In the genomic region with DNA sequence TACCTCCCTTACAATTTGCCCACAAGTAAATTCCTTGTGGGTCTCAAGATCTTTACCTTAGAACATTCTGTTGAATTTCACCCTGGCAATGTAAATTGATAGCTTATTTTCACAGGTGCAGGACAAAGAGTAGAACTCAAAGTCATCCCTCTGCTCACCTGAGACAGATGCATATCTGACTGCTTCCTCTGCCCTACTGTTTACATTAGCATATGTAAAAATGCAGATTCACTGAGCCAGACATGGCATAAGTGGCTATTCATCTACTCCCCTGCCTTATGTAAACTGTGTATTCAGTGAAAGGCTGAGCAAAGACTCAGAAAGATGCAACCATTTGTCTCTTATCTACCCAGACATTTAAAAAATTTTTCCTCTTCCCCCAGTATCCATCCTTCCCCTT, we compare ENCODE assay signal across 1 cellular context.
TF ChIP-seq lines count a peak whose summit lies in the region.

No MANE protein-coding gene starts in this region.

TF ChIP-seq in GM23338, 12 proteins besides CTCF, POLR2A, EP300 and RAD21:
- TF ChIP-seq, protein P1, sequence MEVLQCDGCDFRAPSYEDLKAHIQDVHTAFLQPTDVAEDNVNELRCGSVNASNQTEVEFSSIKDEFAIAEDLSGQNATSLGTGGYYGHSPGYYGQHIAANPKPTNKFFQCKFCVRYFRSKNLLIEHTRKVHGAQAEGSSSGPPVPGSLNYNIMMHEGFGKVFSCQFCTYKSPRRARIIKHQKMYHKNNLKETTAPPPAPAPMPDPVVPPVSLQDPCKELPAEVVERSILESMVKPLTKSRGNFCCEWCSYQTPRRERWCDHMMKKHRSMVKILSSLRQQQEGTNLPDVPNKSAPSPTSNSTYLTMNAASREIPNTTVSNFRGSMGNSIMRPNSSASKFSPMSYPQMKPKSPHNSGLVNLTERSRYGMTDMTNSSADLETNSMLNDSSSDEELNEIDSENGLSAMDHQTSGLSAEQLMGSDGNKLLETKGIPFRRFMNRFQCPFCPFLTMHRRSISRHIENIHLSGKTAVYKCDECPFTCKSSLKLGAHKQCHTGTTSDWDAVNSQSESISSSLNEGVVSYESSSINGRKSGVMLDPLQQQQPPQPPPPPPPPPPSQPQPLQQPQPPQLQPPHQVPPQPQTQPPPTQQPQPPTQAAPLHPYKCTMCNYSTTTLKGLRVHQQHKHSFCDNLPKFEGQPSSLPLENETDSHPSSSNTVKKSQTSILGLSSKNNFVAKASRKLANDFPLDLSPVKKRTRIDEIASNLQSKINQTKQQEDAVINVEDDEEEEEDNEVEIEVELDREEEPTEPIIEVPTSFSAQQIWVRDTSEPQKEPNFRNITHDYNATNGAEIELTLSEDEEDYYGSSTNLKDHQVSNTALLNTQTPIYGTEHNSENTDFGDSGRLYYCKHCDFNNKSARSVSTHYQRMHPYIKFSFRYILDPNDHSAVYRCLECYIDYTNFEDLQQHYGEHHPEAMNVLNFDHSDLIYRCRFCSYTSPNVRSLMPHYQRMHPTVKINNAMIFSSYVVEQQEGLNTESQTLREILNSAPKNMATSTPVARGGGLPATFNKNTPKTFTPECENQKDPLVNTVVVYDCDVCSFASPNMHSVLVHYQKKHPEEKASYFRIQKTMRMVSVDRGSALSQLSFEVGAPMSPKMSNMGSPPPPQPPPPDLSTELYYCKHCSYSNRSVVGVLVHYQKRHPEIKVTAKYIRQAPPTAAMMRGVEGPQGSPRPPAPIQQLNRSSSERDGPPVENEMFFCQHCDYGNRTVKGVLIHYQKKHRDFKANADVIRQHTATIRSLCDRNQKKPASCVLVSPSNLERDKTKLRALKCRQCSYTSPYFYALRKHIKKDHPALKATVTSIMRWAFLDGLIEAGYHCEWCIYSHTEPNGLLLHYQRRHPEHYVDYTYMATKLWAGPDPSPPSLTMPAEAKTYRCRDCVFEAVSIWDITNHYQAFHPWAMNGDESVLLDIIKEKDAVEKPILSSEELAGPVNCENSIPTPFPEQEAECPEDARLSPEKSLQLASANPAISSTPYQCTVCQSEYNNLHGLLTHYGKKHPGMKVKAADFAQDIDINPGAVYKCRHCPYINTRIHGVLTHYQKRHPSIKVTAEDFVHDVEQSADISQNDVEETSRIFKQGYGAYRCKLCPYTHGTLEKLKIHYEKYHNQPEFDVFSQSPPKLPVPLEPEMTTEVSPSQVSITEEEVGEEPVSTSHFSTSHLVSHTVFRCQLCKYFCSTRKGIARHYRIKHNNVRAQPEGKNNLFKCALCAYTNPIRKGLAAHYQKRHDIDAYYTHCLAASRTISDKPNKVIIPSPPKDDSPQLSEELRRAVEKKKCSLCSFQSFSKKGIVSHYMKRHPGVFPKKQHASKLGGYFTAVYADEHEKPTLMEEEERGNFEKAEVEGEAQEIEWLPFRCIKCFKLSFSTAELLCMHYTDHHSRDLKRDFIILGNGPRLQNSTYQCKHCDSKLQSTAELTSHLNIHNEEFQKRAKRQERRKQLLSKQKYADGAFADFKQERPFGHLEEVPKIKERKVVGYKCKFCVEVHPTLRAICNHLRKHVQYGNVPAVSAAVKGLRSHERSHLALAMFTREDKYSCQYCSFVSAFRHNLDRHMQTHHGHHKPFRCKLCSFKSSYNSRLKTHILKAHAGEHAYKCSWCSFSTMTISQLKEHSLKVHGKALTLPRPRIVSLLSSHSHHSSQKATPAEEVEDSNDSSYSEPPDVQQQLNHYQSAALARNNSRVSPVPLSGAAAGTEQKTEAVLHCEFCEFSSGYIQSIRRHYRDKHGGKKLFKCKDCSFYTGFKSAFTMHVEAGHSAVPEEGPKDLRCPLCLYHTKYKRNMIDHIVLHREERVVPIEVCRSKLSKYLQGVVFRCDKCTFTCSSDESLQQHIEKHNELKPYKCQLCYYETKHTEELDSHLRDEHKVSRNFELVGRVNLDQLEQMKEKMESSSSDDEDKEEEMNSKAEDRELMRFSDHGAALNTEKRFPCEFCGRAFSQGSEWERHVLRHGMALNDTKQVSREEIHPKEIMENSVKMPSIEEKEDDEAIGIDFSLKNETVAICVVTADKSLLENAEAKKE (CRISPR knock-in tag; IDR thresholded peaks at IDR 0.05), result peak; percentile 80
- TF ChIP-seq ZNF114 (CRISPR knock-in tag; IDR thresholded peaks at IDR 0.05) (no peak), JUNB (IDR thresholded peaks at IDR 0.05; ENCODE audit: unreplicated experiment) (no peak), EZH2phosphoT487 (IDR thresholded peaks at IDR 0.05; ENCODE audit: unreplicated experiment) (no peak), NANOG (IDR thresholded peaks at IDR 0.05; ENCODE audit: borderline replicate concordance) (no peak), POLR2AphosphoS5 (IDR thresholded peaks at IDR 0.05; ENCODE audit: low read depth) (no peak)
- TF ChIP-seq, protein P2, sequence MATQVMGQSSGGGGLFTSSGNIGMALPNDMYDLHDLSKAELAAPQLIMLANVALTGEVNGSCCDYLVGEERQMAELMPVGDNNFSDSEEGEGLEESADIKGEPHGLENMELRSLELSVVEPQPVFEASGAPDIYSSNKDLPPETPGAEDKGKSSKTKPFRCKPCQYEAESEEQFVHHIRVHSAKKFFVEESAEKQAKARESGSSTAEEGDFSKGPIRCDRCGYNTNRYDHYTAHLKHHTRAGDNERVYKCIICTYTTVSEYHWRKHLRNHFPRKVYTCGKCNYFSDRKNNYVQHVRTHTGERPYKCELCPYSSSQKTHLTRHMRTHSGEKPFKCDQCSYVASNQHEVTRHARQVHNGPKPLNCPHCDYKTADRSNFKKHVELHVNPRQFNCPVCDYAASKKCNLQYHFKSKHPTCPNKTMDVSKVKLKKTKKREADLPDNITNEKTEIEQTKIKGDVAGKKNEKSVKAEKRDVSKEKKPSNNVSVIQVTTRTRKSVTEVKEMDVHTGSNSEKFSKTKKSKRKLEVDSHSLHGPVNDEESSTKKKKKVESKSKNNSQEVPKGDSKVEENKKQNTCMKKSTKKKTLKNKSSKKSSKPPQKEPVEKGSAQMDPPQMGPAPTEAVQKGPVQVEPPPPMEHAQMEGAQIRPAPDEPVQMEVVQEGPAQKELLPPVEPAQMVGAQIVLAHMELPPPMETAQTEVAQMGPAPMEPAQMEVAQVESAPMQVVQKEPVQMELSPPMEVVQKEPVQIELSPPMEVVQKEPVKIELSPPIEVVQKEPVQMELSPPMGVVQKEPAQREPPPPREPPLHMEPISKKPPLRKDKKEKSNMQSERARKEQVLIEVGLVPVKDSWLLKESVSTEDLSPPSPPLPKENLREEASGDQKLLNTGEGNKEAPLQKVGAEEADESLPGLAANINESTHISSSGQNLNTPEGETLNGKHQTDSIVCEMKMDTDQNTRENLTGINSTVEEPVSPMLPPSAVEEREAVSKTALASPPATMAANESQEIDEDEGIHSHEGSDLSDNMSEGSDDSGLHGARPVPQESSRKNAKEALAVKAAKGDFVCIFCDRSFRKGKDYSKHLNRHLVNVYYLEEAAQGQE (IDR thresholded peaks at IDR 0.05; ENCODE audit: unreplicated experiment), result no peak
